Comparison of ENCODE assay signal across 29 cellular contexts in the genomic region with DNA sequence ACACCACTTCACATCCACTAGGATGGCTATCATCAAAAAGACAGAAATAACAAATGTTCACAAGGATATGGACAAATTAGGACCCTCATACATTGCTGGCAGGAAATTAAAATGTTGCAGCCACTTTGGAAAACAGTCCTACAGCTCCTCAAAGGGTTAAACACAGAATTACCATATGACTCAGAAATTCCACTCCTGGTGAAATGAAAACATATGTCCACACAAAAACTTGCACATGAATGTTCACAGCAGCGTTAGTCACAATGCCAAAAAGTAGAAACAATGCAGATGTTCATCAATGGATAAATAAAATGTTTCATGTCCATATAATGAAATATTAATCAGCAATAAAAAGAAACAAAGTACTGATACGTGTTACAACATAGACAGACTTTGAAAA. TPM values are rescaled to one million over a fixed set of nuclear protein-coding genes. Genes with fewer than 3 reads are reported as not detected.
DNase-seq lines count a peak whose midpoint lies in the region; FAIRE-seq and TF ChIP-seq lines count a peak whose summit lies in the region.
"Had no signal": no experiment of that assay in that cellular context is flagged by ENCODE, and none has a peak within 500 bp of the region (broad histone marks: within the 10 kb centered on the region; RNA-seq: fewer than 3 reads in every experiment).

No MANE protein-coding gene starts in this region.

- no peak overlapping the region for H3K27ac ChIP-seq in breast epithelium
- H3K27ac ChIP-seq: 22Rv1, cardiac muscle cell, esophagus squamous epithelium, neural progenitor cell, thyroid gland had no signal

- no peaks in the 10 kb centered on the region for H3K36me3 ChIP-seq in breast epithelium
- H3K36me3 ChIP-seq: thyroid gland had no signal

- POLR2A ChIA-PET in MCF 10A (lab: Yijun Ruan, JAX), result interaction anchor here (1.2 kb wide), 1 partner anchor 11 kb away, joined by 3 read pairs; no protein-coding TSS in a partner anchor

- peaks cover 47% of the 10 kb centered on the region for H3K27me3 Mint-ChIP-seq in MCF 10A (ENCODE audit: insufficient read depth, unreplicated experiment)
- H3K27me3 Mint-ChIP-seq: activated B cell treated with CpG ODN at 0.5 μM for 24 hours; activated CD8-positive, alpha-beta T cell treated with anti-CD3 and anti-CD28 coated beads for 36 hours; stimulated activated memory B cell treated with anti-CD40 and anti-IgM and Interleukin-4, amounts not matched to agents 10 μg/mL and 1 μg/mL and 100 μg/mL, for 72 hours; T-helper 17 cell had no signal

- no TSS peak for BruUV-seq in MCF 10A (replicated peaks; lab: Mats Ljungman, UMichigan)

- TF ChIP-seq CTCF in MCF 10A (IDR thresholded peaks at IDR 0.05; ENCODE audit: unreplicated experiment), result no peak
- TF ChIP-seq CTCF in breast epithelium (IDR thresholded peaks at IDR 0.05), result no peak
- TF ChIP-seq CTCF in D721Med (IDR thresholded peaks at IDR 0.05; ENCODE audit: insufficient read depth, missing control alignments), result no peak

- no peaks in the 10 kb centered on the region for H3K9me3 Mint-ChIP-seq in MCF 10A (ENCODE audit: unreplicated experiment)
- H3K9me3 Mint-ChIP-seq: activated B cell treated with CpG ODN at 0.5 μM for 24 hours; activated CD8-positive, alpha-beta T cell treated with anti-CD3 and anti-CD28 coated beads for 36 hours; neural progenitor cell; stimulated activated memory B cell treated with anti-CD40 and anti-IgM and Interleukin-4, amounts not matched to agents 10 μg/mL and 1 μg/mL and 100 μg/mL, for 72 hours had no signal

- peaks cover 11% of the 10 kb centered on the region for H3K36me3 Mint-ChIP-seq in MCF 10A (ENCODE audit: insufficient read depth, unreplicated experiment)

- H3K4me3 Mint-ChIP-seq in MCF 10A (ENCODE audit: unreplicated experiment), result no peak overlapping the region
- H3K4me3 Mint-ChIP-seq: activated B cell treated with CpG ODN at 0.5 μM for 24 hours; activated CD8-positive, alpha-beta T cell treated with anti-CD3 and anti-CD28 coated beads for 36 hours; CD14-positive monocyte; neural progenitor cell; stimulated activated memory B cell treated with anti-CD40 and anti-IgM and Interleukin-4, amounts not matched to agents 10 μg/mL and 1 μg/mL and 100 μg/mL, for 72 hours; T-helper 17 cell had no signal

- CTCF ChIA-PET in MCF 10A (lab: Yijun Ruan, JAX), result interaction anchor here (1.0 to 3.9 kb wide), 8 partner anchors 9 to 546 kb away, joined by 4 to 37 read pairs (median 6); a partner anchor contains a TSS

- DNase-seq in MCF 10A (ENCODE audit: unreplicated experiment) (peak; percentile 12), breast epithelium (ENCODE audit: low spot score in 2 of 2) (no peak), astrocyte of the hippocampus (ENCODE audit: low read depth, low spot score) (peak; percentile 46), fibroblast of peridontal ligament (ENCODE audit: extremely low read depth) (peak; percentile 81), NCI-H2171 treated with DMSO at 0.1 percent for 48 hours (lab: John Stamatoyannopoulos, UW) (no peak), kidney tubule cell (ENCODE audit: low spot score) (no peak), D721Med (ENCODE audit: insufficient read length, low spot score) (no peak)
- no peak for DNase-seq in activated CD8-positive, alpha-beta memory T cell treated with anti-CD3 and anti-CD28 coated beads, Interleukin-2, amount 50 U/mL, for 4 hours
- DNase-seq: activated B cell treated with CpG ODN at 0.5 μM for 24 hours; activated CD8-positive, alpha-beta T cell treated with anti-CD3 and anti-CD28 coated beads for 36 hours; activated naive CD4-positive, alpha-beta T cell treated with anti-CD3 and anti-CD28 coated beads, Interleukin-2, amount 50 U/mL, for 16 hours; activated T-cell treated with anti-CD3 and anti-CD28 coated beads, Interleukin-2, amount 50 U/mL, for 48 hours; esophagus squamous epithelium; left cardiac atrium; NCI-H2029; retina; stimulated activated CD4-positive, alpha-beta T cell treated with anti-CD3 and anti-CD28 coated beads, Interleukin-15, amount 100 ng/mL, for 24 hours; T-helper 17 cell; thyroid gland had no signal

- FAIRE-seq in D721Med (lab: Jason Lieb, UNC), result no peak
- FAIRE-seq: GM18507, H1 had no signal

- H3K4me3 ChIP-seq in breast epithelium, result no peak overlapping the region
- H3K4me3 ChIP-seq: cardiac muscle cell, esophagus squamous epithelium, neural progenitor cell, thyroid gland had no signal

- H3K27ac Mint-ChIP-seq in MCF 10A (ENCODE audit: low read depth, unreplicated experiment), result no peak overlapping the region
- H3K27ac Mint-ChIP-seq: activated B cell treated with CpG ODN at 0.5 μM for 24 hours; activated CD8-positive, alpha-beta T cell treated with anti-CD3 and anti-CD28 coated beads for 36 hours; CD14-positive monocyte; neural progenitor cell; stimulated activated memory B cell treated with anti-CD40 and anti-IgM and Interleukin-4, amounts not matched to agents 10 μg/mL and 1 μg/mL and 100 μg/mL, for 72 hours; T-helper 17 cell had no signal

- peaks cover 0 to 30% of the 10 kb centered on the region in 2 donors for H3K27me3 ChIP-seq in breast epithelium
- H3K27me3 ChIP-seq: cardiac muscle cell, esophagus squamous epithelium, neural progenitor cell, thyroid gland had no signal

- intact Hi-C loops in MCF 10A (cut with micrococcal nuclease), result no loop called here
- intact Hi-C loops in breast epithelium (cut with DNase I; ENCODE audit: low total_unique reads), result no loop called here

- no peaks in the 10 kb centered on the region for H3K4me1 Mint-ChIP-seq in MCF 10A (ENCODE audit: insufficient read depth, unreplicated experiment)
- H3K4me1 Mint-ChIP-seq: activated B cell treated with CpG ODN at 0.5 μM for 24 hours; CD14-positive monocyte; stimulated activated memory B cell treated with anti-CD40 and anti-IgM and Interleukin-4, amounts not matched to agents 10 μg/mL and 1 μg/mL and 100 μg/mL, for 72 hours had no signal

- no peaks in the 10 kb centered on the region for H3K4me1 ChIP-seq in breast epithelium
- H3K4me1 ChIP-seq: esophagus squamous epithelium, neural progenitor cell, thyroid gland had no signal

- TF ChIP-seq POLR2A in breast epithelium (IDR thresholded peaks at IDR 0.05), result no peak

- H3K9me3 ChIP-seq in breast epithelium, result no peaks in the 10 kb centered on the region
- H3K9me3 ChIP-seq: esophagus squamous epithelium, thyroid gland had no signal

RNA-seq across cellular contexts. Expression of a gene that starts 15.1 kb away (rescaled TPM):
- total RNA-seq in MCF 10A (2022) (not detected in 2 replicates), breast epithelium (1 to 10 TPM in 1 of 3 donors, not detected in 2; 1.6 TPM)
- total RNA-seq: activated B cell treated with CpG ODN at 0.5 μM for 24 hours; activated CD8-positive, alpha-beta T cell treated with anti-CD3 and anti-CD28 coated beads for 36 hours; cardiac muscle cell; esophagus squamous epithelium; H1; left cardiac atrium; mononuclear cell; NCI-H460; Right ventricle myocardium inferior; T-helper 17 cell; thyroid gland had no signal

RNA-seq across cellular contexts. Expression of a gene that starts 47.4 kb away (rescaled TPM):
- 5.3 and 5.5 TPM in 2 replicates for total RNA-seq in MCF 10A (2022)
- total RNA-seq in breast epithelium, result 10 to 100 TPM; 12.3 to 26.3 (median 21.0) TPM

RNA-seq across cellular contexts. Expression of a gene that starts 54.3 kb away (rescaled TPM):
- total RNA-seq in MCF 10A (2022) (37.0 and 40.0 TPM in 2 replicates), breast epithelium (10 to 100 TPM; 17.4 to 30.4 (median 26.2) TPM)

Comparison
In these comparisons a context has a peak if more than half of its experiments do, and no peak if none do; other contexts are left out.
1. DNase-seq: peak in MCF 10A (single experiment), astrocyte of the hippocampus (single experiment) and fibroblast of peridontal ligament (single experiment); none in breast epithelium (0 of 2), activated CD8-positive, alpha-beta memory T cell treated with anti-CD3 and anti-CD28 coated beads, Interleukin-2, amount 50 U/mL, for 4 hours (single experiment), NCI-H2171 treated with DMSO at 0.1 percent for 48 hours (single experiment), kidney tubule cell (single experiment) and D721Med (single experiment).